35 cellular contexts compared by ENCODE assay signal in the genomic region with DNA sequence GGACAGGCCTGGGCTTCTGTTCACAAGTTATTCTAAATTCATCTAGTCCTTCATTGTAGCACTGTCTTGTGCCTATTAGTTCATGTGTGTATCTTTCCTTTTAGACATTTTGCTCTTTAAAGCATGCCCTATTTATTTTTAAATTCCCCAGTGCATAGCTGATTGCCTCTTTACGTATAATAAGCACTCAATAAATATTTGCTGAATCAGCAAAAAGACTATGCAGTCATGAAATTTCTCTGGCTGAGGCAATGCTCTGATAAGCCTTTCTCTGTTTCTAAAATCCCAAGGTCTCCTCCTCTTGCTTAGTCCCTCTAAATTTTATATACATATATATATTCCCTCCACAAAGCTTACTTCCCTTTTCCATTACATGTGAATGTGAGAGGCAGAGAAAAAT.
"Had no signal": no experiment of that assay in that cellular context is flagged by ENCODE, and none has a peak within 500 bp of the region (broad histone marks: within the 10 kb centered on the region; RNA-seq: fewer than 3 reads in every experiment).

No MANE protein-coding gene starts in this region.

- H3K4me3 ChIP-seq: adrenal gland, body of pancreas, breast epithelium had no signal

- H3K9me3 ChIP-seq: adrenal gland, body of pancreas, breast epithelium had no signal

- H3K27me3 ChIP-seq: adrenal gland, body of pancreas, brain microvascular endothelial cell, breast epithelium had no signal

- H3K36me3 ChIP-seq: adrenal gland, brain microvascular endothelial cell, breast epithelium had no signal

- H3K27ac Mint-ChIP-seq: activated B cell treated with CpG ODN at 0.5 μM for 24 hours; activated CD4-positive, alpha-beta memory T cell treated with anti-CD3 and anti-CD28 coated beads for 36 hours; activated CD4-positive, alpha-beta T cell treated with anti-CD3 and anti-CD28 coated beads, Interleukin-2, amount 10 ng/mL, durations not matched to agents 24 days and 14 days; activated CD8-positive, alpha-beta T cell treated with anti-CD3 and anti-CD28 coated beads for 36 hours; activated naive CD4-positive, alpha-beta T cell treated with anti-CD3 and anti-CD28 coated beads for 36 hours; activated naive CD4-positive, alpha-beta T cell treated with anti-CD3 and anti-CD28 coated beads, Interleukin-2, amount 50 U/mL, for 72 hours; activated naive CD8-positive, alpha-beta T cell treated with anti-CD3 and anti-CD28 coated beads for 36 hours; activated T-cell treated with anti-CD3 and anti-CD28 coated beads, Interleukin-2, amount 50 U/mL, for 72 hours; activated T-helper 1 cell treated with anti-CD3 and anti-CD28 coated beads, Interleukin-12 subunit alpha, Interleukin-12 subunit beta, Interleukin-2, Interleukin-4 antibody, amounts not matched to agents 30 ng/mL and 10 ng/mL and 1 ng/mL, durations not matched to agents 14 hours and 24 hours and 36 hours; activated T-helper 17 cell treated with anti-CD3 and anti-CD28 coated beads, Interleukin-2, amount 50 U/mL, for 72 hours; T-helper 2 cell treated with Interferon-gamma antibody and Interleukin-4, amounts not matched to agents 5 μg/mL and 100 μg/mL, for 36 hours had no signal

- H3K27me3 Mint-ChIP-seq: activated B cell treated with CpG ODN at 0.5 μM for 24 hours; activated CD4-positive, alpha-beta T cell treated with anti-CD3 and anti-CD28 coated beads, Interleukin-2, amount 10 ng/mL, durations not matched to agents 24 days and 14 days had no signal

- H3K4me1 ChIP-seq: adrenal gland, body of pancreas, breast epithelium had no signal

- H3K4me3 Mint-ChIP-seq: activated B cell treated with CpG ODN at 0.5 μM for 24 hours; activated CD4-positive, alpha-beta memory T cell treated with anti-CD3 and anti-CD28 coated beads for 36 hours; activated CD4-positive, alpha-beta T cell treated with anti-CD3 and anti-CD28 coated beads, Interleukin-2, amount 10 ng/mL, durations not matched to agents 24 days and 14 days; activated CD8-positive, alpha-beta T cell treated with anti-CD3 and anti-CD28 coated beads for 36 hours; activated naive CD4-positive, alpha-beta T cell treated with anti-CD3 and anti-CD28 coated beads for 36 hours; activated naive CD8-positive, alpha-beta T cell treated with anti-CD3 and anti-CD28 coated beads for 36 hours; activated T-cell treated with anti-CD3 and anti-CD28 coated beads, Interleukin-2, amount 50 U/mL, for 4 hours; activated T-cell treated with anti-CD3 and anti-CD28 coated beads, Interleukin-2, amount 50 U/mL, for 72 hours; activated T-helper 1 cell treated with anti-CD3 and anti-CD28 coated beads, Interleukin-12 subunit alpha, Interleukin-12 subunit beta, Interleukin-2, Interleukin-4 antibody, amounts not matched to agents 30 ng/mL and 10 ng/mL and 1 ng/mL, durations not matched to agents 14 hours and 24 hours and 36 hours; activated T-helper 17 cell treated with anti-CD3 and anti-CD28 coated beads, Interleukin-2, amount 50 U/mL, for 72 hours; T-helper 2 cell treated with Interferon-gamma antibody and Interleukin-4, amounts not matched to agents 5 μg/mL and 100 μg/mL, for 36 hours had no signal

- DNase-seq: activated B cell treated with CpG ODN at 0.5 μM for 24 hours; activated CD4-positive, alpha-beta memory T cell treated with anti-CD3 and anti-CD28 coated beads for 36 hours; activated CD4-positive, alpha-beta T cell treated with anti-CD3 and anti-CD28 coated beads for 4 hours; activated CD4-positive, alpha-beta T cell treated with anti-CD3 and anti-CD28 coated beads, Interleukin-2, amount 10 ng/mL, durations not matched to agents 24 days and 14 days; activated CD4-positive, alpha-beta T cell treated with anti-CD3 and anti-CD28 coated beads, Interleukin-2, amount 50 U/mL, for 1 hour; activated CD4-positive, alpha-beta T cell treated with anti-CD3 and anti-CD28 coated beads, Interleukin-2, amount 50 U/mL, for 4 hours; activated CD4-positive, CD25-positive, alpha-beta regulatory T cell treated with anti-CD3 and anti-CD28 coated beads, Interleukin-2, amount 50 U/mL, for 72 hours; activated CD8-positive, alpha-beta memory T cell treated with anti-CD3 and anti-CD28 coated beads, Interleukin-2, amount 50 U/mL, for 4 hours; activated CD8-positive, alpha-beta T cell treated with anti-CD3 and anti-CD28 coated beads for 36 hours; activated effector memory CD4-positive, alpha-beta T cell treated with anti-CD3 and anti-CD28 coated beads, Interleukin-2, amount 50 U/mL, for 16 hours; activated gamma-delta T cell treated with Interleukin-2 at 50 U/mL for 16 hours; activated naive CD4-positive, alpha-beta T cell; activated naive CD4-positive, alpha-beta T cell treated with anti-CD3 and anti-CD28 coated beads for 36 hours; activated naive CD4-positive, alpha-beta T cell treated with anti-CD3 and anti-CD28 coated beads, Interleukin-2, amount 50 U/mL, for 16 hours; activated naive CD8-positive, alpha-beta T cell treated with anti-CD3 and anti-CD28 coated beads for 36 hours; activated T-cell treated with anti-CD3 and anti-CD28 coated beads for 4 hours; activated T-cell treated with anti-CD3 and anti-CD28 coated beads, Interleukin-2, amount 50 U/mL, for 1 hour; activated T-cell treated with anti-CD3 and anti-CD28 coated beads, Interleukin-2, amount 50 U/mL, for 4 hours; activated T-cell treated with anti-CD3 and anti-CD28 coated beads, Interleukin-2, amount 50 U/mL, for 72 hours; adrenal gland; amniotic stem cell; aorta; body of pancreas; brain microvascular endothelial cell; central memory CD4-positive, alpha-beta T cell; T-helper 2 cell; T-helper 9 cell had no signal

- H3K27ac ChIP-seq: adrenal gland, body of pancreas, brain microvascular endothelial cell, breast epithelium, VCaP had no signal

- H3K9me3 Mint-ChIP-seq: activated B cell treated with CpG ODN at 0.5 μM for 24 hours; activated CD4-positive, alpha-beta memory T cell treated with anti-CD3 and anti-CD28 coated beads for 36 hours; activated CD4-positive, alpha-beta T cell treated with anti-CD3 and anti-CD28 coated beads, Interleukin-2, amount 10 ng/mL, durations not matched to agents 24 days and 14 days; activated CD8-positive, alpha-beta T cell treated with anti-CD3 and anti-CD28 coated beads for 36 hours; activated naive CD4-positive, alpha-beta T cell treated with anti-CD3 and anti-CD28 coated beads for 36 hours; activated naive CD8-positive, alpha-beta T cell treated with anti-CD3 and anti-CD28 coated beads for 36 hours; activated T-cell treated with anti-CD3 and anti-CD28 coated beads, Interleukin-2, amount 50 U/mL, for 4 hours; activated T-cell treated with anti-CD3 and anti-CD28 coated beads, Interleukin-2, amount 50 U/mL, for 72 hours; activated T-helper 1 cell treated with anti-CD3 and anti-CD28 coated beads, Interleukin-12 subunit alpha, Interleukin-12 subunit beta, Interleukin-2, Interleukin-4 antibody, amounts not matched to agents 30 ng/mL and 10 ng/mL and 1 ng/mL, durations not matched to agents 14 hours and 24 hours and 36 hours; activated T-helper 17 cell treated with anti-CD3 and anti-CD28 coated beads, Interleukin-2, amount 50 U/mL, for 72 hours; T-helper 2 cell treated with Interferon-gamma antibody and Interleukin-4, amounts not matched to agents 5 μg/mL and 100 μg/mL, for 36 hours had no signal

- FAIRE-seq: astrocyte, TTC549 had no signal

- H3K4me1 Mint-ChIP-seq: activated B cell treated with CpG ODN at 0.5 μM for 24 hours; activated CD4-positive, alpha-beta T cell treated with anti-CD3 and anti-CD28 coated beads, Interleukin-2, amount 10 ng/mL, durations not matched to agents 24 days and 14 days; activated naive CD8-positive, alpha-beta T cell treated with anti-CD3 and anti-CD28 coated beads for 36 hours; activated T-helper 17 cell treated with anti-CD3 and anti-CD28 coated beads, Interleukin-2, amount 50 U/mL, for 72 hours had no signal

- ATAC-seq: activated CD8-positive, alpha-beta T cell treated with anti-CD3 and anti-CD28 coated beads for 36 hours; activated naive CD4-positive, alpha-beta T cell treated with anti-CD3 and anti-CD28 coated beads, Interleukin-2, amount 50 U/mL, for 72 hours; activated T-cell treated with anti-CD3 and anti-CD28 coated beads, Interleukin-2, amount 50 U/mL, for 4 hours; activated T-cell treated with anti-CD3 and anti-CD28 coated beads, Interleukin-2, amount 50 U/mL, for 72 hours; activated T-helper 17 cell treated with anti-CD3 and anti-CD28 coated beads, Interleukin-2, amount 50 U/mL, for 72 hours; body of pancreas had no signal

- H3K36me3 Mint-ChIP-seq: activated CD4-positive, alpha-beta memory T cell treated with anti-CD3 and anti-CD28 coated beads for 36 hours; activated naive CD4-positive, alpha-beta T cell treated with anti-CD3 and anti-CD28 coated beads, Interleukin-2, amount 50 U/mL, for 72 hours; activated naive CD8-positive, alpha-beta T cell treated with anti-CD3 and anti-CD28 coated beads for 36 hours had no signal
